ENCODE assay signal across 8 cellular contexts in genomic region chr14:69574266-69574953, GRCh38.
DNase-seq lines count a peak whose midpoint lies in the region; ATAC-seq and TF ChIP-seq lines count a peak whose summit lies in the region.

TSS of gene CCDC177 (minus strand) at chr14:69574871. CDS start at chr14:69573622, 1,249 bp downstream.

- no peak for ATAC-seq in GM21786 (IDR thresholded peaks at IDR 0.05; ENCODE audit: unreplicated experiment)
- ATAC-seq in GM19397 (IDR thresholded peaks at IDR 0.05; ENCODE audit: unreplicated experiment): no peak

- H3K4me1 Mint-ChIP-seq in T-helper 1 cell treated with Interleukin-12 subunit alpha and Interleukin-12 subunit beta and Interleukin-4 antibody, amounts not matched to agents 30 μg/mL and 1 μg/mL, for 36 hours (ENCODE audit: low read depth): peaks cover 9% of the 10 kb centered on the region

- no peak within 1 kb of the TSS for H3K4me2 ChIP-seq in Loucy (ENCODE audit: low read depth, low read length, poor library complexity, severe bottlenecking)

- H3K9ac ChIP-seq in Loucy (ENCODE audit: low read depth, low read length, poor library complexity, severe bottlenecking): no peak within 1 kb of the TSS

- no peaks in the 10 kb centered on the region for H3K4me1 ChIP-seq in Loucy (ENCODE audit: insufficient read depth, low read length, poor library complexity, severe bottlenecking)

- no peaks in the 10 kb centered on the region for H3K9me3 Mint-ChIP-seq in T-helper 1 cell treated with Interleukin-12 subunit alpha and Interleukin-12 subunit beta and Interleukin-4 antibody, amounts not matched to agents 30 μg/mL and 1 μg/mL, for 36 hours

- TF ChIP-seq CTCF in Loucy (conservative IDR thresholded peaks at IDR 0.05; ENCODE audit: low read length): peak; percentile 70

- H3K36me3 ChIP-seq in Loucy (ENCODE audit: insufficient read depth, low read length): no peaks in the 10 kb centered on the region

- peak within 1 kb of the TSS; percentile 38 for H3K27ac Mint-ChIP-seq in T-helper 1 cell treated with Interleukin-12 subunit alpha and Interleukin-12 subunit beta and Interleukin-4 antibody, amounts not matched to agents 30 μg/mL and 1 μg/mL, for 36 hours

- H3F3A ChIP-seq in Loucy (ENCODE audit: low read depth): no peaks in the 10 kb centered on the region

- no peaks in the 10 kb centered on the region for H3K9me2 ChIP-seq in Loucy (replicated peaks; ENCODE audit: low read depth, low read length)

- H3K9me3 ChIP-seq in Loucy (ENCODE audit: insufficient read depth, low read depth, low read length): no peaks in the 10 kb centered on the region

- no peak within 1 kb of the TSS for H3K4me3 ChIP-seq in Loucy (ENCODE audit: low read length, poor library complexity, severe bottlenecking)
- peak within 1 kb of the TSS; percentile 17 for H3K4me3 ChIP-seq in skeletal muscle cell (ENCODE audit: low read depth, low read length)

- DNase-seq in EL: peak; percentile 49
- peak; percentile 29 for DNase-seq in amniotic epithelial cell (ENCODE audit: low read depth)
- peak in 27 of 51 donors; percentile 7 to 71 (median 26) for DNase-seq in hypothalamus (lab: John Stamatoyannopoulos, UW)
- no peak for DNase-seq in skeletal muscle cell (ENCODE audit: low read depth)

- H3K36me3 Mint-ChIP-seq in T-helper 1 cell treated with Interleukin-12 subunit alpha and Interleukin-12 subunit beta and Interleukin-4 antibody, amounts not matched to agents 30 μg/mL and 1 μg/mL, for 36 hours (ENCODE audit: low read depth): no peaks in the 10 kb centered on the region

- H3K4me3 Mint-ChIP-seq in T-helper 1 cell treated with Interleukin-12 subunit alpha and Interleukin-12 subunit beta and Interleukin-4 antibody, amounts not matched to agents 30 μg/mL and 1 μg/mL, for 36 hours: peak within 1 kb of the TSS; percentile 77

- H3K27me3 Mint-ChIP-seq in T-helper 1 cell treated with Interleukin-12 subunit alpha and Interleukin-12 subunit beta and Interleukin-4 antibody, amounts not matched to agents 30 μg/mL and 1 μg/mL, for 36 hours (ENCODE audit: low read depth): peaks cover 67% of the 10 kb centered on the region

- no peak within 1 kb of the TSS for H2AFZ ChIP-seq in Loucy (ENCODE audit: low read length)

- H3K79me2 ChIP-seq in Loucy (ENCODE audit: insufficient read depth, low read length): no peaks in the 10 kb centered on the region

- no peaks in the 10 kb centered on the region for H3K27me3 ChIP-seq in Loucy (ENCODE audit: insufficient read depth, low read length, poor library complexity, severe bottlenecking)

- H4K20me1 ChIP-seq in Loucy (ENCODE audit: insufficient read depth, low read length, poor library complexity, severe bottlenecking): no peaks in the 10 kb centered on the region
